ENCODE assay signal across 19 cellular contexts in genomic region chr14:40367717-40368116, GRCh38.
DNase-seq lines count a peak whose midpoint lies in the region; ATAC-seq, FAIRE-seq and TF ChIP-seq lines count a peak whose summit lies in the region.
"Had no signal": no experiment of that assay in that cellular context is flagged by ENCODE, and none has a peak within 500 bp of the region (broad histone marks: within the 10 kb centered on the region; RNA-seq: fewer than 3 reads in every experiment).

No MANE protein-coding gene starts in this region.

- H3F3A ChIP-seq in PC-3 (ENCODE audit: low read length, unreplicated experiment): no peaks in the 10 kb centered on the region

- no peak overlapping the region for H3K4me3 ChIP-seq in PC-3 (ENCODE audit: low read length)
- H3K4me3 ChIP-seq: A549; BLaER1 treated with 17β-estradiol and CSF1 and Interleukin-3, amounts not matched to agents 10 nM and 100 nM had no signal

- CTCF ChIA-PET in PC-3 (lab: Charles Lee): no interaction called here

- H3K79me2 ChIP-seq in PC-3 (ENCODE audit: low read length): no peaks in the 10 kb centered on the region

- intact Hi-C loops in PC-3 (cut with micrococcal nuclease): loop anchor here (1.0 to 5.0 kb wide), 3 partner anchors 145 to 378 kb away; no protein-coding TSS in a partner anchor

- ATAC-seq in PC-3: peak; percentile 71
- no peak for ATAC-seq in GM21390 (IDR thresholded peaks at IDR 0.05; ENCODE audit: unreplicated experiment)
- ATAC-seq: A549; CD8-positive, alpha-beta T cell had no signal

- DNase-seq in PC-3 (peak; percentile 60), frontal cortex (ENCODE audit: low spot score in 2 of 2) (no peak), amygdala (lab: John Stamatoyannopoulos, UW) (no peak), cerebellar nuclear complex (lab: John Stamatoyannopoulos, UW) (no peak)
- DNase-seq: AML-193; Caco-2; Calu3; CD4-positive, alpha-beta T cell; CD8-positive, alpha-beta T cell; DMS79 treated with DMSO at 0.1 percent for 48 hours; GF-D8 had no signal

- H3K27ac ChIP-seq in 22Rv1: peak overlapping the region; percentile 77
- H3K27ac ChIP-seq in PC-3 (ENCODE audit: low read length): peak overlapping the region; percentile 66
- H3K27ac ChIP-seq: A549; BLaER1 treated with 17β-estradiol and CSF1 and Interleukin-3, amounts not matched to agents 10 nM and 100 nM; C4-2B had no signal

- H3K27me3 ChIP-seq in PC-3 (ENCODE audit: low read length): no peaks in the 10 kb centered on the region
- H3K27me3 ChIP-seq: BLaER1 treated with 17β-estradiol and CSF1 and Interleukin-3, amounts not matched to agents 10 nM and 100 nM had no signal

- peak overlapping the region; percentile 58 for H3K4me2 ChIP-seq in PC-3 (ENCODE audit: low read length)
- H3K4me2 ChIP-seq: A549; BLaER1 treated with 17β-estradiol and CSF1 and Interleukin-3, amounts not matched to agents 10 nM and 100 nM had no signal

- H3K9ac ChIP-seq in PC-3 (ENCODE audit: low read length): no peak overlapping the region
- H3K9ac ChIP-seq: BLaER1 treated with 17β-estradiol and CSF1 and Interleukin-3, amounts not matched to agents 10 nM and 100 nM had no signal

- H2AFZ ChIP-seq in PC-3 (ENCODE audit: low read length): no peak overlapping the region

- no peaks in the 10 kb centered on the region for H3K9me2 ChIP-seq in PC-3 (replicated peaks; ENCODE audit: low read length)

- TF ChIP-seq CTCF in 22Rv1 (IDR thresholded peaks at IDR 0.05) (no peak), PC-3 (conservative IDR thresholded peaks at IDR 0.05; ENCODE audit: low read depth, low read length) (no peak)

- POLR2A ChIA-PET in PC-3 (lab: Charles Lee; ENCODE audit: unreplicated experiment): no interaction called here

- FAIRE-seq in frontal cortex (lab: Jason Lieb, UNC): peak; percentile 37
- FAIRE-seq: A549, D721Med, G401.6, GM12891 had no signal

- H3K9me3 ChIP-seq in PC-3 (ENCODE audit: low read length): no peaks in the 10 kb centered on the region
- H3K9me3 ChIP-seq: A549; BLaER1 treated with 17β-estradiol and CSF1 and Interleukin-3, amounts not matched to agents 10 nM and 100 nM; Caco-2 had no signal

- no peaks in the 10 kb centered on the region for H4K20me1 ChIP-seq in PC-3 (ENCODE audit: low read length)
- H4K20me1 ChIP-seq: BLaER1 treated with 17β-estradiol and CSF1 and Interleukin-3, amounts not matched to agents 10 nM and 100 nM had no signal

- H3K4me1 ChIP-seq in PC-3 (ENCODE audit: insufficient read depth, low read length): peaks cover 23% of the 10 kb centered on the region
- H3K4me1 ChIP-seq: A549, Caco-2 had no signal

- no TSS peak for BruUV-seq in PC-3 (replicated peaks; lab: Mats Ljungman, UMichigan)

- H3K36me3 ChIP-seq in PC-3 (ENCODE audit: low read depth, low read length): no peaks in the 10 kb centered on the region
- H3K36me3 ChIP-seq: BLaER1 treated with 17β-estradiol and CSF1 and Interleukin-3, amounts not matched to agents 10 nM and 100 nM had no signal
